Comparison of ENCODE assay signal across 8 cellular contexts in genomic region chr9:78235771-78236510, GRCh38. TPM values are rescaled to one million over a fixed set of nuclear protein-coding genes. Genes with fewer than 3 reads are reported as not detected.
DNase-seq lines count a peak whose midpoint lies in the region; ATAC-seq, FAIRE-seq and TF ChIP-seq lines count a peak whose summit lies in the region.

Gene CEP78, plus strand, starts transcription at chr9:78236075. Its CDS starts 276 bp downstream, at chr9:78236351.

- no CpG with 5 or more reads among the region's 86 CpGs for WGBS in iPS DF 6.9 (ENCODE audit: insufficient coverage, insufficient read length)

- H3K27me3 ChIP-seq in brain microvascular endothelial cell (replicated peaks) (no peaks in the 10 kb centered on the region), iPS DF 6.9 (ENCODE audit: control insufficient read depth, insufficient read depth, low read length) (no peaks in the 10 kb centered on the region), gastrocnemius medialis (no peaks in the 10 kb centered on the region)

- no peaks in the 10 kb centered on the region; the same call in 1 of the 2 replicates for H3K4me1 ChIP-seq in iPS DF 6.9 (ENCODE audit: control insufficient read depth, insufficient read depth, low read length)
- H3K4me1 ChIP-seq in gastrocnemius medialis: peaks cover 0 to 10% of the 10 kb centered on the region in 2 donors

- DNase-seq in NCI-H2107 treated with DMSO at 0.1 percent for 48 hours (lab: John Stamatoyannopoulos, UW; ENCODE audit: unreplicated experiment) (peak; percentile 63), UCSD-AML1 (lab: John Stamatoyannopoulos, UW; ENCODE audit: unreplicated experiment) (peak; percentile 91), brain microvascular endothelial cell (peak; percentile 90), iPS DF 6.9 (ENCODE audit: low read depth, low spot score) (peak; percentile 85), gastrocnemius medialis (peak; percentile 74 to 82)

- ATAC-seq in GM18520 (IDR thresholded peaks at IDR 0.05; ENCODE audit: unreplicated experiment) (peak; percentile 98), HG03060 (IDR thresholded peaks at IDR 0.05; ENCODE audit: low read depth, unreplicated experiment) (peak; percentile 86), gastrocnemius medialis (peak; percentile 91 to 97)

- intact Hi-C loops in gastrocnemius medialis (cut with DNase I; ENCODE audit: low total_unique reads): no loop called here

- in situ Hi-C loops in brain microvascular endothelial cell (cut with HindIII; ENCODE audit: low pct_ligation_motif_present, low sequenced_read_pairs) (no loop called here), gastrocnemius medialis (cut with MboI; ENCODE audit: low sequenced_read_pairs in 4 of 4) (no loop called here)

- H3K9me3 ChIP-seq in iPS DF 6.9 (ENCODE audit: control insufficient read depth, insufficient read depth, low read length) (no peaks in the 10 kb centered on the region), gastrocnemius medialis (no peaks in the 10 kb centered on the region)

- peak within 1 kb of the TSS; percentile 76 for H3K27ac ChIP-seq in brain microvascular endothelial cell
- H3K27ac ChIP-seq in iPS DF 6.9 (ENCODE audit: low read length): no peak within 1 kb of the TSS
- H3K27ac ChIP-seq in gastrocnemius medialis: peak within 1 kb of the TSS; percentile 69 to 79 (median 72)

- peak; percentile 90 for FAIRE-seq in A204.1 (lab: Jason Lieb, UNC)

- no peaks in the 10 kb centered on the region for H3K36me3 ChIP-seq in brain microvascular endothelial cell (replicated peaks)
- no peaks in the 10 kb centered on the region; the same call in 1 of the 2 replicates for H3K36me3 ChIP-seq in iPS DF 6.9 (ENCODE audit: control insufficient read depth, insufficient read depth, low read length)
- peaks cover 0 to 10% of the 10 kb centered on the region in 2 donors for H3K36me3 ChIP-seq in gastrocnemius medialis

- TF ChIP-seq CTCF in brain microvascular endothelial cell (IDR thresholded peaks at IDR 0.05; ENCODE audit: low read depth, low read length, missing control alignments) (no peak), gastrocnemius medialis (IDR thresholded peaks at IDR 0.05 in 4 of 5, conservative IDR thresholded peaks at IDR 0.05 in 1 of 5) (no peak)

- H3K4me3 ChIP-seq in brain microvascular endothelial cell (ENCODE audit: low read depth, low read length) (peak within 1 kb of the TSS; percentile 63), iPS DF 6.9 (ENCODE audit: low read length) (peak within 1 kb of the TSS; percentile 70), gastrocnemius medialis (peak within 1 kb of the TSS; percentile 74 to 94 (median 87))

- peak in 1 of 2 donors; percentile 26 for TF ChIP-seq POLR2A in gastrocnemius medialis (IDR thresholded peaks at IDR 0.05)

RNA-seq across cellular contexts. Expression of gene CEP78, which starts in this region (rescaled TPM):
- 1 to 10 TPM; 2.1 to 2.8 (median 2.5) TPM for total RNA-seq in gastrocnemius medialis
